Comparison of ENCODE assay signal across 26 cellular contexts in the genomic region with DNA sequence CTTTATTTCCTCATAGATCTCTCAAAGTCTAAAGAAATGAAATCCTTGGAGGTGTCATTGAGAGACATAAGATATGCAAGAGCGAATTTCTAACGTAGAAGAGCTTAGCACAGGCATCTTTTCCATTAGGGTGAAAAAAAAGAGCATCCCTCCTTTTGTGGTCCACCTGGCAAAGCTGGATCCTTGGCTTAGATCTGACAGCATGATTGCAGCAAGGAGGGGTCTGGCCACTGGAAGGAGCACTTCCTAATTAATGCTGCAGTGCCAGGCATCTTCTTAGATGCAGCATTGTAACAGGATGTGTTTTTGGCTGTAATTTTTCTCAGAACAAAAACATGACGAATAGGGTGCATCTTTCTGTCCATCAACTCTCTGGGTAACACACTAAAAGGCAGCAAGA.
"Had no signal": no experiment of that assay in that cellular context is flagged by ENCODE, and none has a peak within 500 bp of the region (broad histone marks: within the 10 kb centered on the region; RNA-seq: fewer than 3 reads in every experiment).

No MANE protein-coding gene starts in this region.

- H3K9me3 ChIP-seq: adrenal gland, MG63 had no signal

- H3K4me1 ChIP-seq: adrenal gland had no signal

- H3K27me3 ChIP-seq: adrenal gland, MG63 had no signal

- DNase-seq: activated CD4-positive, alpha-beta T cell treated with anti-CD3 and anti-CD28 coated beads for 4 hours; activated CD8-positive, alpha-beta memory T cell treated with anti-CD3 and anti-CD28 coated beads, Interleukin-2, amount 50 U/mL, for 4 hours; activated CD8-positive, alpha-beta T cell treated with anti-CD3 and anti-CD28 coated beads for 36 hours; activated naive CD4-positive, alpha-beta T cell treated with anti-CD3 and anti-CD28 coated beads, Interleukin-2, amount 50 U/mL, for 16 hours; activated naive CD8-positive, alpha-beta T cell treated with anti-CD3 and anti-CD28 coated beads, Interleukin-2, amount 10 ng/mL, durations not matched to agents 7 days and 5 days; activated T-cell treated with anti-CD3 and anti-CD28 coated beads, Interleukin-2, amount 50 U/mL, for 72 hours; adrenal gland; anterior cingulate cortex; cerebellar nuclear complex; MG63; MV-4-11; NCI-H1092 treated with DMSO at 0.1 percent for 48 hours; NCI-H1417 treated with DMSO at 0.1 percent for 48 hours; NCI-H1694; NCI-H2029; NCI-H446 treated with DMSO at 0.1 percent for 48 hours; NCI-H524 treated with DMSO at 0.1 percent for 48 hours; NCI-H774; NK-92 treated with Interleukin-12 subunit alpha and Interleukin-12 subunit beta, amount 100 ng/mL, for 24 hours; OCI-M1; SHP77 treated with DMSO at 0.1 percent for 48 hours; T-cell; T-helper 2 cell; T1000 had no signal

- H3K36me3 ChIP-seq: adrenal gland, MG63 had no signal

- H3K4me3 ChIP-seq: adrenal gland, MG63, SK-N-MC had no signal

- H3K27ac ChIP-seq: adrenal gland, SK-N-MC, VCaP had no signal
